8 cellular contexts compared by ENCODE assay signal in the genomic region with DNA sequence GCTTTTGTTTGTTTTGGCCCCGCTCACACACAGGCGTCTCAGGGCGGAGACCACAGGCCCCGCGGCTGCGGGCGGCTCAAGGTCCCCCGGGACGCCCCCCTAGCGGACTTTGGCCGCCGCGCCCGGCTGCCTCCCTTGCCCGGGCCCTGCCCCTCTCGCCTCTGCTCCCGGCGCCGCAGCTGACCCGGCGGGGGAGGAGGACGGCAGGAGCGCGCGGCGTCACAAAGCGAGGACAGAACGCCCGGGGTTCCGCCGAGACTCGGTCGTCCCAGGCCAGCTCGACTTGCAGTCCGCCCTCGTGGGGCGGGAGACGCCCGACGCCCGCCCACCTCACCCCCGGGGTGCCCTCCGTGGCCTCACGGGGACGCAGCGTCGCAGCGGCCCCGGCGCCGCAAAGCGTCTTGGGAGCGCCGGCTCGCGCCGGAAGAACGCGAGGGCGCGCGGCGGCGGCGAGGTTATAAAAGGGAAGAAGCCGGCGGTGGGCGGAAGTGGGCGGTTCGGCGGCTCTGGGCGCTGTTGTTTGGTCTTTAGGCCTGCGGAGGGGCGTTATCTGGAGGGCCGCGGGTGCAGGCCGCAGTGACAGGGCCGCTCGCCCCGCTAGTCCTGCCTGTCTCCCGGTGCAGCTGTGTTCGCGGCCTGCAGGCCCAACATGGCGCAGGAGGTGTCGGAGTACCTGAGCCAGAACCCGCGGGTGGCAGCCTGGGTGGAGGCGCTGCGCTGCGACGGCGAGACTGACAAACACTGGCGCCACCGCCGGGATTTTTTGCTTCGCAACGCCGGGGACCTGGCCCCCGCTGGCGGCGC. TPM values are rescaled to one million over a fixed set of nuclear protein-coding genes. Genes with fewer than 3 reads are reported as not detected.
DNase-seq lines count a peak whose midpoint lies in the region; ATAC-seq and TF ChIP-seq lines count a peak whose summit lies in the region.

A gene with protein sequence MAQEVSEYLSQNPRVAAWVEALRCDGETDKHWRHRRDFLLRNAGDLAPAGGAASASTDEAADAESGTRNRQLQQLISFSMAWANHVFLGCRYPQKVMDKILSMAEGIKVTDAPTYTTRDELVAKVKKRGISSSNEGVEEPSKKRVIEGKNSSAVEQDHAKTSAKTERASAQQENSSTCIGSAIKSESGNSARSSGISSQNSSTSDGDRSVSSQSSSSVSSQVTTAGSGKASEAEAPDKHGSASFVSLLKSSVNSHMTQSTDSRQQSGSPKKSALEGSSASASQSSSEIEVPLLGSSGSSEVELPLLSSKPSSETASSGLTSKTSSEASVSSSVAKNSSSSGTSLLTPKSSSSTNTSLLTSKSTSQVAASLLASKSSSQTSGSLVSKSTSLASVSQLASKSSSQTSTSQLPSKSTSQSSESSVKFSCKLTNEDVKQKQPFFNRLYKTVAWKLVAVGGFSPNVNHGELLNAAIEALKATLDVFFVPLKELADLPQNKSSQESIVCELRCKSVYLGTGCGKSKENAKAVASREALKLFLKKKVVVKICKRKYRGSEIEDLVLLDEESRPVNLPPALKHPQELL (plus strand): TSS at position 488 of the 804 bp plus-strand sequence. CDS start 162 bp downstream, at position 650.

- intact Hi-C loops in CD4-positive, alpha-beta memory T cell (cut with micrococcal nuclease) = loop anchor here (1.0 to 10.0 kb wide), 7 partner anchors 14 to 1090 kb away; a partner anchor contains a TSS

- no peaks in the 10 kb centered on the region for H3K9me3 Mint-ChIP-seq in CD4-positive, alpha-beta memory T cell

- POLR2A ChIA-PET in CD4-positive, alpha-beta memory T cell (lab: Charles Lee; ENCODE audit: partially characterized antibody) = interaction anchor here (0.6 to 6.4 kb wide), 18 partner anchors 8 to 1951 kb away, joined by 3 to 130 read pairs (median 9); a partner anchor contains a TSS

- H3K27me3 ChIP-seq in CD4-positive, alpha-beta memory T cell (ENCODE audit: insufficient read depth, low read length) = no peaks in the 10 kb centered on the region
- no peaks in the 10 kb centered on the region for H3K27me3 ChIP-seq in liver (ENCODE audit: control insufficient read depth in 4 of 4, insufficient read depth in 4 of 4, low read length in 3 of 4)

- H3K27me3 Mint-ChIP-seq in CD4-positive, alpha-beta memory T cell = no peaks in the 10 kb centered on the region

- peak; percentile 82 for ATAC-seq in GM19452 (IDR thresholded peaks at IDR 0.05; ENCODE audit: unreplicated experiment)
- ATAC-seq in HG03575 (IDR thresholded peaks at IDR 0.05; ENCODE audit: extremely low read depth, insufficient number of reproducible peaks, low FRiP score, unreplicated experiment) = peak; percentile 68

- H3K4me1 Mint-ChIP-seq in CD4-positive, alpha-beta memory T cell = peaks cover 31 to 62% (median 42%) of the 10 kb centered on the region in 4 donors

- peaks cover 22% of the 10 kb centered on the region for H3K36me3 ChIP-seq in CD4-positive, alpha-beta memory T cell (ENCODE audit: insufficient read depth, low read length)
- peaks cover 2 to 27% (median 17%) of the 10 kb centered on the region in 4 donors for H3K36me3 ChIP-seq in liver (ENCODE audit: control insufficient read depth in 4 of 4, insufficient read depth in 3 of 4, low read depth in 1 of 4, low read length in 3 of 4)

- TF ChIP-seq RAD21 in liver (IDR thresholded peaks at IDR 0.05) = peak in 1 of 2 donors; percentile 34

- CTCF ChIA-PET in CD4-positive, alpha-beta memory T cell (lab: Charles Lee; ENCODE audit: partially characterized antibody) = interaction anchor here (1.0 to 3.5 kb wide), 6 partner anchors 9 to 214 kb away, joined by 3 to 18 read pairs (median 8); a partner anchor contains a TSS

- H3K9ac ChIP-seq in liver (ENCODE audit: low read depth in 1 of 2, low read length in 2 of 2) = peak within 1 kb of the TSS; percentile 81 to 92

- H3K9me3 ChIP-seq in CD4-positive, alpha-beta memory T cell (ENCODE audit: control insufficient read depth in 1 of 2, low read length in 2 of 2) = no peaks in the 10 kb centered on the region
- H3K9me3 ChIP-seq in liver (ENCODE audit: control insufficient read depth in 4 of 4, low read length in 3 of 4) = no peaks in the 10 kb centered on the region

- H3K27ac ChIP-seq in CD4-positive, alpha-beta memory T cell (ENCODE audit: low read depth, low read length) = peak within 1 kb of the TSS; percentile 96
- peak within 1 kb of the TSS; percentile 94 to 98 for H3K27ac ChIP-seq in liver (ENCODE audit: low read depth in 1 of 2, low read length in 2 of 2)

- H3K36me3 Mint-ChIP-seq in CD4-positive, alpha-beta memory T cell = peaks cover 30 to 43% of the 10 kb centered on the region in 2 donors

- WGBS in liver = under 1% methylated on average over 101 of the region's 101 CpGs

- peak within 1 kb of the TSS; percentile 92 to 99 (median 98) for H3K4me3 Mint-ChIP-seq in CD4-positive, alpha-beta memory T cell

- peak within 1 kb of the TSS; percentile 96 to 99 (median 98) for H3K27ac Mint-ChIP-seq in CD4-positive, alpha-beta memory T cell

- DNase-seq in CD4-positive, alpha-beta memory T cell = peak; percentile 93 to 96 (median 96)
- DNase-seq in NCI-H82 (lab: John Stamatoyannopoulos, UW) = peak; percentile 92
- peak; percentile 91 to 94 for DNase-seq in activated CD4-positive, alpha-beta T cell treated with anti-CD3 and anti-CD28 coated beads, Interleukin-2, amount 50 U/mL, for 48 hours
- peak; percentile 94 for DNase-seq in dermis blood vessel endothelial cell
- DNase-seq in stimulated activated CD4-positive, alpha-beta T cell treated with anti-CD3 and anti-CD28 coated beads, Interleukin-4, amount 100 ng/mL, for 24 hours = peak; percentile 93

- H3K4me3 ChIP-seq in CD4-positive, alpha-beta memory T cell (ENCODE audit: low read length in 2 of 2) = peak within 1 kb of the TSS; percentile 77 to 85
- peak within 1 kb of the TSS; percentile 92 to 96 (median 95) for H3K4me3 ChIP-seq in liver (ENCODE audit: low read depth in 1 of 3, low read length in 3 of 3)

- H3K4me1 ChIP-seq in CD4-positive, alpha-beta memory T cell (ENCODE audit: insufficient read depth, low read length) = peaks cover 51% of the 10 kb centered on the region
- peaks cover 7 to 38% (median 21%) of the 10 kb centered on the region in 4 donors for H3K4me1 ChIP-seq in liver (ENCODE audit: control insufficient read depth in 4 of 4, insufficient read depth in 4 of 4, low read length in 3 of 4)

- peak; percentile 2 for TF ChIP-seq CTCF in liver (IDR thresholded peaks at IDR 0.05; ENCODE audit: low read depth, low read length, missing input control)

TF ChIP-seq in liver, 16 proteins besides CTCF, POLR2A, EP300 and RAD21 (continues in another document):
- TF ChIP-seq GABPA (IDR thresholded peaks at IDR 0.05 in 1 of 2, conservative IDR thresholded peaks at IDR 0.05 in 1 of 2) (peak; percentile 55 to 85), JUND (IDR thresholded peaks at IDR 0.05) (no peak), SP1 (IDR thresholded peaks at IDR 0.05) (peak; percentile 38), TAF1 (conservative IDR thresholded peaks at IDR 0.05) (peak; percentile 72), FOXA2 (IDR thresholded peaks at IDR 0.05) (no peak), YY1 (IDR thresholded peaks at IDR 0.05) (peak; percentile 93), EGR1 (IDR thresholded peaks at IDR 0.05; ENCODE audit: low read depth in 2 of 2) (peak; percentile 13 to 70), NR2F2 (IDR thresholded peaks at IDR 0.05) (no peak), FOXA1 (IDR thresholded peaks at IDR 0.05) (no peak)
- TF ChIP-seq, protein P1, sequence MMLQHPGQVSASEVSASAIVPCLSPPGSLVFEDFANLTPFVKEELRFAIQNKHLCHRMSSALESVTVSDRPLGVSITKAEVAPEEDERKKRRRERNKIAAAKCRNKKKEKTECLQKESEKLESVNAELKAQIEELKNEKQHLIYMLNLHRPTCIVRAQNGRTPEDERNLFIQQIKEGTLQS (IDR thresholded peaks at IDR 0.05) = no peak
- TF ChIP-seq, protein P2, sequence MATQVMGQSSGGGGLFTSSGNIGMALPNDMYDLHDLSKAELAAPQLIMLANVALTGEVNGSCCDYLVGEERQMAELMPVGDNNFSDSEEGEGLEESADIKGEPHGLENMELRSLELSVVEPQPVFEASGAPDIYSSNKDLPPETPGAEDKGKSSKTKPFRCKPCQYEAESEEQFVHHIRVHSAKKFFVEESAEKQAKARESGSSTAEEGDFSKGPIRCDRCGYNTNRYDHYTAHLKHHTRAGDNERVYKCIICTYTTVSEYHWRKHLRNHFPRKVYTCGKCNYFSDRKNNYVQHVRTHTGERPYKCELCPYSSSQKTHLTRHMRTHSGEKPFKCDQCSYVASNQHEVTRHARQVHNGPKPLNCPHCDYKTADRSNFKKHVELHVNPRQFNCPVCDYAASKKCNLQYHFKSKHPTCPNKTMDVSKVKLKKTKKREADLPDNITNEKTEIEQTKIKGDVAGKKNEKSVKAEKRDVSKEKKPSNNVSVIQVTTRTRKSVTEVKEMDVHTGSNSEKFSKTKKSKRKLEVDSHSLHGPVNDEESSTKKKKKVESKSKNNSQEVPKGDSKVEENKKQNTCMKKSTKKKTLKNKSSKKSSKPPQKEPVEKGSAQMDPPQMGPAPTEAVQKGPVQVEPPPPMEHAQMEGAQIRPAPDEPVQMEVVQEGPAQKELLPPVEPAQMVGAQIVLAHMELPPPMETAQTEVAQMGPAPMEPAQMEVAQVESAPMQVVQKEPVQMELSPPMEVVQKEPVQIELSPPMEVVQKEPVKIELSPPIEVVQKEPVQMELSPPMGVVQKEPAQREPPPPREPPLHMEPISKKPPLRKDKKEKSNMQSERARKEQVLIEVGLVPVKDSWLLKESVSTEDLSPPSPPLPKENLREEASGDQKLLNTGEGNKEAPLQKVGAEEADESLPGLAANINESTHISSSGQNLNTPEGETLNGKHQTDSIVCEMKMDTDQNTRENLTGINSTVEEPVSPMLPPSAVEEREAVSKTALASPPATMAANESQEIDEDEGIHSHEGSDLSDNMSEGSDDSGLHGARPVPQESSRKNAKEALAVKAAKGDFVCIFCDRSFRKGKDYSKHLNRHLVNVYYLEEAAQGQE (IDR thresholded peaks at IDR 0.05) = peak; percentile 62
- TF ChIP-seq, protein P3, sequence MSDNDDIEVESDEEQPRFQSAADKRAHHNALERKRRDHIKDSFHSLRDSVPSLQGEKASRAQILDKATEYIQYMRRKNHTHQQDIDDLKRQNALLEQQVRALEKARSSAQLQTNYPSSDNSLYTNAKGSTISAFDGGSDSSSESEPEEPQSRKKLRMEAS (IDR thresholded peaks at IDR 0.05) = no peak

RNA-seq across cellular contexts. Expression of the gene that starts here (rescaled TPM):
- 10 to 100 TPM; 48.3 to 51.1 TPM for total RNA-seq in CD4-positive, alpha-beta memory T cell
- polyA plus RNA-seq in CD4-positive, alpha-beta memory T cell = 10 to 100 TPM; 18.9 to 40.7 TPM
- total RNA-seq in dermis blood vessel endothelial cell = 17.1 and 18.4 TPM in 2 replicates
- total RNA-seq in liver = 10 to 100 TPM; 14.2 to 15.1 TPM
- polyA plus RNA-seq in liver = 1 to 10 TPM; 7.2 to 7.7 TPM

Comparison
In these comparisons a context has a peak if more than half of its experiments do, and no peak if none do; other contexts are left out.
1. Peak in every context shown above with its lines: DNase-seq, ATAC-seq, H3K4me3 ChIP-seq and H3K27ac ChIP-seq.